12 cellular contexts compared by ENCODE assay signal in the genomic region with DNA sequence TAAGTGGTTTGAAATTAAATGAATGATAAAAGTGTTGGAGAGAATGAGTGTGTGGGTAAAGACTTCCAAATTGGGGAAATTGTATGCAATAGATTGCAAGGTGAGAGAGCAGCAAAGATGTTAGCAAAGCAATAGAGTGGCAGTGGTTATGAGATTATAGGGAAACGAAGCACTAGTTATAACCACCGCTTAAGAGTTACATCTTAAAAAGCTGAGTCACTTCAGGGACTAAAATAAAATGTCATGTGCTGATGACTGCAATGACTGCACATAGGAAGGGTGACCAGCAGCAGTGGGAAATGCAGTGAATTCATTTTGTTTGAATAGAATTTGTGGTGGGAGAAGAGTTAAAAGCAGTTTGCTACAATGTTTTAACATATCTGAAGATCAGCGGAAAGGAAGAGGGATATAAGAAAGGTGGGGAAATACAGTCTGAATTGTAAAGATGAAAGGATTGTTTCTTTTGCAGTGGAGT.
A peak's percentile ranks its signal among the peaks of the same experiment; 100 is the strongest.
DNase-seq lines count a peak whose midpoint lies in the region; ATAC-seq, FAIRE-seq and TF ChIP-seq lines count a peak whose summit lies in the region.
"Had no signal": no experiment of that assay in that cellular context is flagged by ENCODE, and none has a peak within 500 bp of the region (broad histone marks: within the 10 kb centered on the region; RNA-seq: fewer than 3 reads in every experiment).

No MANE protein-coding gene starts in this region.

- H3K4me3 ChIP-seq in astrocyte (ENCODE audit: insufficient read depth, low read depth, low read length) (no peak overlapping the region), left lung (no peak overlapping the region), WERI-Rb-1 (ENCODE audit: low read depth, low read length) (no peak overlapping the region), PC-9 (no peak overlapping the region)
- H3K4me3 ChIP-seq: cardiac muscle cell had no signal

- H2AFZ ChIP-seq in astrocyte (ENCODE audit: low read depth, low read length) = peak overlapping the region; percentile 24
- H2AFZ ChIP-seq in PC-9 = no peak overlapping the region

- TF ChIP-seq CTCF in CD4-positive, alpha-beta T cell (IDR thresholded peaks at IDR 0.05) = no peak
- TF ChIP-seq CTCF in astrocyte (IDR thresholded peaks at IDR 0.05; ENCODE audit: insufficient read depth, low read depth, low read length) = no peak
- TF ChIP-seq CTCF in left lung (IDR thresholded peaks at IDR 0.05) = no peak
- no peak for TF ChIP-seq CTCF in WERI-Rb-1 (IDR thresholded peaks at IDR 0.05; ENCODE audit: low read depth, low read length)
- TF ChIP-seq CTCF in PC-9 (conservative IDR thresholded peaks at IDR 0.05) = no peak

- POLR2A ChIA-PET in CD4-positive, alpha-beta T cell (lab: Charles Lee) = interaction anchor here (1.8 kb wide), 1 partner anchor 79 kb away, joined by 7 read pairs; no protein-coding TSS in a partner anchor
- POLR2A ChIA-PET in PC-9 (lab: Charles Lee; ENCODE audit: unreplicated experiment) = interaction anchor here (0.7 kb wide), 1 partner anchor 28 kb away, joined by 4 read pairs; no protein-coding TSS in a partner anchor

- H3K4me1 Mint-ChIP-seq in CD4-positive, alpha-beta T cell (ENCODE audit: low read depth) = peaks cover 63% of the 10 kb centered on the region
- peaks cover 36% of the 10 kb centered on the region for H3K4me1 Mint-ChIP-seq in astrocyte (ENCODE audit: low read depth, unreplicated experiment)

- no peaks in the 10 kb centered on the region for H3K36me3 Mint-ChIP-seq in CD4-positive, alpha-beta T cell (ENCODE audit: low read depth)
- no peaks in the 10 kb centered on the region for H3K36me3 Mint-ChIP-seq in astrocyte (ENCODE audit: low read depth, unreplicated experiment)

- no peaks in the 10 kb centered on the region for H3K79me2 ChIP-seq in astrocyte (ENCODE audit: insufficient read depth, low read length)
- H3K79me2 ChIP-seq in PC-9 (ENCODE audit: low read depth) = no peaks in the 10 kb centered on the region

- peak overlapping the region; percentile 5 for H3K4me3 Mint-ChIP-seq in CD4-positive, alpha-beta T cell
- H3K4me3 Mint-ChIP-seq in astrocyte (ENCODE audit: unreplicated experiment) = peak overlapping the region; percentile 10

- peak overlapping the region; percentile 7 for H3K9ac ChIP-seq in astrocyte (ENCODE audit: low read length)

- H3K27ac ChIP-seq in CD4-positive, alpha-beta T cell (ENCODE audit: low read depth, low read length) = no peak overlapping the region
- H3K27ac ChIP-seq in astrocyte (ENCODE audit: low read depth, low read length) (no peak overlapping the region), left lung (peak overlapping the region; percentile 1 to 42), WERI-Rb-1 (no peak overlapping the region), PC-9 (no peak overlapping the region)
- H3K27ac ChIP-seq: cardiac muscle cell had no signal

- H4K20me1 ChIP-seq in astrocyte (ENCODE audit: insufficient read depth, low read length) = no peaks in the 10 kb centered on the region
- no peaks in the 10 kb centered on the region for H4K20me1 ChIP-seq in PC-9 (ENCODE audit: insufficient read depth)

- H3K9me3 ChIP-seq in CD4-positive, alpha-beta T cell (ENCODE audit: control insufficient read depth, low read length) = no peaks in the 10 kb centered on the region
- H3K9me3 ChIP-seq in astrocyte (ENCODE audit: insufficient read depth, low read depth, low read length) (no peaks in the 10 kb centered on the region), left lung (no peaks in the 10 kb centered on the region), WERI-Rb-1 (ENCODE audit: severe bottlenecking) (no peaks in the 10 kb centered on the region), PC-9 (ENCODE audit: insufficient read depth, low read depth) (no peaks in the 10 kb centered on the region)

- CTCF ChIA-PET in CD4-positive, alpha-beta T cell (lab: Charles Lee) = interaction anchor here (1.4 kb wide), 1 partner anchor 118 kb away, joined by 3 read pairs; no protein-coding TSS in a partner anchor
- CTCF ChIA-PET in PC-9 (lab: Charles Lee) = no interaction called here

- FAIRE-seq in astrocyte (lab: Jason Lieb, UNC) = peak; percentile 37

- no peaks in the 10 kb centered on the region for H3F3A ChIP-seq in PC-9 (ENCODE audit: insufficient read depth, low read depth)

- no peak for DNase-seq in CD4-positive, alpha-beta T cell
- DNase-seq in KG1 (lab: John Stamatoyannopoulos, UW) = peak; percentile 11
- DNase-seq in astrocyte (ENCODE audit: low read depth) = peak; percentile 38
- DNase-seq in left lung = no peak
- no peak for DNase-seq in islet precursor cell
- no peak for DNase-seq in WERI-Rb-1
- DNase-seq in PC-9 = no peak
- DNase-seq: activated CD4-positive, alpha-beta T cell treated with anti-CD3 and anti-CD28 coated beads, Interleukin-2, amount 50 U/mL, for 48 hours; NK-92 treated with Interleukin-12 subunit alpha and Interleukin-12 subunit beta, amount 100 ng/mL, for 24 hours; right cardiac atrium had no signal

- no peak for ATAC-seq in CD4-positive, alpha-beta T cell (ENCODE audit: poor library complexity)
- peak; percentile 65 for ATAC-seq in left lung
- no peak for ATAC-seq in HG03159 (IDR thresholded peaks at IDR 0.05; ENCODE audit: unreplicated experiment)

- H3K4me1 ChIP-seq in astrocyte (ENCODE audit: insufficient read depth, low read length) (peaks cover 17% of the 10 kb centered on the region), left lung (peaks cover 29 to 68% of the 10 kb centered on the region in 2 donors), PC-9 (replicated peaks; ENCODE audit: insufficient read depth) (peaks cover 15% of the 10 kb centered on the region)

- H3K9me3 Mint-ChIP-seq in CD4-positive, alpha-beta T cell = no peaks in the 10 kb centered on the region
- H3K9me3 Mint-ChIP-seq in astrocyte (ENCODE audit: unreplicated experiment) = no peaks in the 10 kb centered on the region

- H3K4me2 ChIP-seq in astrocyte (ENCODE audit: low read length) = peak overlapping the region; percentile 28
- no peak overlapping the region for H3K4me2 ChIP-seq in PC-9

- H3K36me3 ChIP-seq in astrocyte (ENCODE audit: insufficient read depth, low read length) = no peaks in the 10 kb centered on the region
- no peaks in the 10 kb centered on the region for H3K36me3 ChIP-seq in left lung
- no peaks in the 10 kb centered on the region for H3K36me3 ChIP-seq in WERI-Rb-1
- no peaks in the 10 kb centered on the region for H3K36me3 ChIP-seq in PC-9 (ENCODE audit: low read depth)
- H3K36me3 ChIP-seq: cardiac muscle cell had no signal

- no peaks in the 10 kb centered on the region for H3K27me3 Mint-ChIP-seq in CD4-positive, alpha-beta T cell
- no peaks in the 10 kb centered on the region for H3K27me3 Mint-ChIP-seq in astrocyte (ENCODE audit: low read depth, unreplicated experiment)

- intact Hi-C loops in CD4-positive, alpha-beta T cell (cut with DNase I, micrococcal nuclease) = loop anchor here in 1 of 2 experiments (2.0 to 5.0 kb wide), 2 partner anchors 72 to 245 kb away; no protein-coding TSS in a partner anchor
- intact Hi-C loops in left lung (cut with DNase I) (no loop called here), PC-9 (cut with micrococcal nuclease; ENCODE audit: unreplicated experiment) (no loop called here)

- BruUV-seq in PC-9 (replicated peaks; lab: Mats Ljungman, UMichigan) = no TSS peak

- H3K9me2 ChIP-seq in PC-9 (ENCODE audit: insufficient read depth) = no peaks in the 10 kb centered on the region

- no peaks in the 10 kb centered on the region for H3K27me3 ChIP-seq in CD4-positive, alpha-beta T cell (ENCODE audit: control insufficient read depth, insufficient read depth, low read length)
- H3K27me3 ChIP-seq in astrocyte (ENCODE audit: insufficient read depth, low read length) = no peaks in the 10 kb centered on the region
- no peaks in the 10 kb centered on the region for H3K27me3 ChIP-seq in left lung
- no peaks in the 10 kb centered on the region for H3K27me3 ChIP-seq in WERI-Rb-1 (ENCODE audit: insufficient read depth, low read depth, severe bottlenecking)
- H3K27me3 ChIP-seq in PC-9 (ENCODE audit: insufficient read depth, low read depth) = no peaks in the 10 kb centered on the region
- H3K27me3 ChIP-seq: cardiac muscle cell had no signal

- no peak overlapping the region for H3K27ac Mint-ChIP-seq in CD4-positive, alpha-beta T cell
- peak overlapping the region; percentile 66 for H3K27ac Mint-ChIP-seq in astrocyte (ENCODE audit: unreplicated experiment)

Comparison
In these comparisons a context has a peak if more than half of its experiments do, and no peak if none do; other contexts are left out.
1. DNase-seq: peak in KG1 (single experiment) and astrocyte (single experiment); none in CD4-positive, alpha-beta T cell (0 of 10), left lung (0 of 2), islet precursor cell (single experiment), WERI-Rb-1 (single experiment) and PC-9 (0 of 2).
2. H3K27ac ChIP-seq: peak in left lung (2 of 2); none in CD4-positive, alpha-beta T cell (single experiment), astrocyte (single experiment), WERI-Rb-1 (single experiment) and PC-9 (single experiment).